Comparison of ENCODE assay signal across 8 cellular contexts in the genomic region with DNA sequence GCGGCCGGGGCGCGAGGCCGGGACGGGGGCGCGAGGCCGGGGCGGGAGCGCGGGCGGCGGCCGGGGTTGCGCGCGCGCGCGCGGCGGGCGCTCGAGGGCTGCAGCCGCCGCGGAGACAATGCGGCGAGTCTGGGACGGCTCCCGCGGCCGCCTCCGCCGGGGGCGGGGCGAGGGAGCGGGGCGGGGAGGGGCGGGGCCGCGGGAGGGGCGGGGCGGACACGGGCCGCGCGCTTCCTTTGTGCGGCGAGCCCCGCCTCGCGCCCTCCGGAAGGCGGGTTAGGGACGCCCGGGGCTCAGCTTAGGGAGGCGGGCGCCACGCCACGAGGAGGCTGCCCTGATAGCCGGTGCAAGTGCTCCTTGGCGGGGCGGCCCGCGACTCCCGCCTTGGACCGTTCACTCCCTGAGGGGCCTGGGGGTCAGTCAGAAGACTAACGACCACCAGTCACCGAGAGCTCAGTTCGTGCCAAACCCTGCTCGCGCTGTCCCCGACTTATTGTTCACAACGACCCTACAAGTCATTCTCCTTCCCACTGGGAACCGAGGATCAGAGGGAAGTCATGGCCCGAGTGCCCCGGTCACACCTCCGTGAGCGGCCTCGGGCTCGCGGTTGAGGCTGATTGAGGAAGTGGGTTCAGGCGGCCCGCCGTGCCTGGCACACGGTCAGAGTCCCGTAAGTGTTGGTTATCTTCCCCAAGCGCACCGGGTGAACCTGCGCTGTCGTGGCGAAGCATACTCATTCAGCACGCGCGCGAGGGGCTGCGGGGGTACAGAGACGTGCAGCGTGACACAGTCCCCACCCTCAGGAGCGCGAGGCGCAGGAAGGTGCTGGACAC. TPM values are rescaled to one million over a fixed set of nuclear protein-coding genes. Genes with fewer than 3 reads are reported as not detected.
A peak's percentile ranks its signal among the peaks of the same experiment; 100 is the strongest.
DNase-seq lines count a peak whose midpoint lies in the region; ATAC-seq and TF ChIP-seq lines count a peak whose summit lies in the region.

No MANE protein-coding gene starts in this region.

- peak overlapping the region; percentile 50 to 82 for H3K4me3 ChIP-seq in cardiac fibroblast (replicated peaks in 1 of 2; ENCODE audit: low read depth in 2 of 2, low read length in 2 of 2)

- H3K4me3 Mint-ChIP-seq in activated B cell treated with CpG ODN at 0.5 μM for 24 hours, result peak overlapping the region; percentile 91

- intact Hi-C loops in activated B cell treated with CpG ODN at 0.5 μM for 24 hours (cut with micrococcal nuclease), result loop anchor here (1.0 to 5.0 kb wide), 8 partner anchors 17 to 1842 kb away; partner anchors contain the start of genes PHC2, SFPQ, ZNF362 and ZSCAN20

- H3K27me3 Mint-ChIP-seq in activated B cell treated with CpG ODN at 0.5 μM for 24 hours, result no peaks in the 10 kb centered on the region

- POLR2A ChIA-PET in activated B cell treated with CpG ODN at 0.5 μM for 24 hours (lab: Charles Lee), result interaction anchor here (0.6 to 1.6 kb wide), 7 partner anchors 13 to 699 kb away, joined by 3 to 11 read pairs (median 3); partner anchors contain the start of genes RBBP4 and TRIM62

- DNase-seq in ACHN (peak; percentile 85), NCI-H2171 treated with DMSO at 0.1 percent for 48 hours (lab: John Stamatoyannopoulos, UW) (peak; percentile 84), activated B cell treated with CpG ODN at 0.5 μM for 24 hours (peak; percentile 77), cardiac fibroblast (ENCODE audit: low read depth in 2 of 2) (peak; percentile 71 to 87), islet precursor cell (peak; percentile 91)
- peak; percentile 73 for DNase-seq in stimulated activated CD4-positive, alpha-beta T cell treated with anti-CD3 and anti-CD28 coated beads, Interleukin-12 subunit alpha, Interleukin-12 subunit beta, amount 100 ng/mL, for 4 hours

- H3K4me1 Mint-ChIP-seq in activated B cell treated with CpG ODN at 0.5 μM for 24 hours, result peaks cover 37% of the 10 kb centered on the region

- ATAC-seq in GM18867 (IDR thresholded peaks at IDR 0.05; ENCODE audit: unreplicated experiment), result peak; percentile 84
- ATAC-seq in HG03066 (IDR thresholded peaks at IDR 0.05; ENCODE audit: low read depth, unreplicated experiment), result peak; percentile 67
- ATAC-seq in activated B cell treated with CpG ODN at 0.5 μM for 24 hours (ENCODE audit: low read depth), result peak; percentile 88

- CTCF ChIA-PET in activated B cell treated with CpG ODN at 0.5 μM for 24 hours (lab: Charles Lee), result interaction anchor here (1.1 to 1.3 kb wide), 2 partner anchors 54 to 121 kb away, joined by 3 read pairs; no protein-coding TSS in a partner anchor

- no peaks in the 10 kb centered on the region for H3K9me3 Mint-ChIP-seq in activated B cell treated with CpG ODN at 0.5 μM for 24 hours

- H3K36me3 Mint-ChIP-seq in activated B cell treated with CpG ODN at 0.5 μM for 24 hours (ENCODE audit: low read depth), result peaks cover 5% of the 10 kb centered on the region

- H3K27ac Mint-ChIP-seq in activated B cell treated with CpG ODN at 0.5 μM for 24 hours, result peak overlapping the region; percentile 93

- TF ChIP-seq CTCF in activated B cell treated with CpG ODN at 0.5 μM for 24 hours (IDR thresholded peaks at IDR 0.05) (no peak), cardiac fibroblast (IDR thresholded peaks at IDR 0.05; ENCODE audit: low read depth, low read length) (no peak)

- in situ Hi-C loops in ACHN (cut with HindIII; ENCODE audit: low pct_ligation_motif_present, low pct_unique_long_range_greater_than_20kb, low sequenced_read_pairs), result no loop called here

RNA-seq across cellular contexts. Expression of gene A3GALT2, which starts 29.1 kb away (rescaled TPM):
- not detected in 2 replicates for total RNA-seq in activated B cell treated with CpG ODN at 0.5 μM for 24 hours

Comparison
In these comparisons a context has a peak if more than half of its experiments do, and no peak if none do; other contexts are left out.
1. Peak in every context shown above with its lines: DNase-seq, ATAC-seq and H3K4me3 ChIP-seq.